In the genomic region with DNA sequence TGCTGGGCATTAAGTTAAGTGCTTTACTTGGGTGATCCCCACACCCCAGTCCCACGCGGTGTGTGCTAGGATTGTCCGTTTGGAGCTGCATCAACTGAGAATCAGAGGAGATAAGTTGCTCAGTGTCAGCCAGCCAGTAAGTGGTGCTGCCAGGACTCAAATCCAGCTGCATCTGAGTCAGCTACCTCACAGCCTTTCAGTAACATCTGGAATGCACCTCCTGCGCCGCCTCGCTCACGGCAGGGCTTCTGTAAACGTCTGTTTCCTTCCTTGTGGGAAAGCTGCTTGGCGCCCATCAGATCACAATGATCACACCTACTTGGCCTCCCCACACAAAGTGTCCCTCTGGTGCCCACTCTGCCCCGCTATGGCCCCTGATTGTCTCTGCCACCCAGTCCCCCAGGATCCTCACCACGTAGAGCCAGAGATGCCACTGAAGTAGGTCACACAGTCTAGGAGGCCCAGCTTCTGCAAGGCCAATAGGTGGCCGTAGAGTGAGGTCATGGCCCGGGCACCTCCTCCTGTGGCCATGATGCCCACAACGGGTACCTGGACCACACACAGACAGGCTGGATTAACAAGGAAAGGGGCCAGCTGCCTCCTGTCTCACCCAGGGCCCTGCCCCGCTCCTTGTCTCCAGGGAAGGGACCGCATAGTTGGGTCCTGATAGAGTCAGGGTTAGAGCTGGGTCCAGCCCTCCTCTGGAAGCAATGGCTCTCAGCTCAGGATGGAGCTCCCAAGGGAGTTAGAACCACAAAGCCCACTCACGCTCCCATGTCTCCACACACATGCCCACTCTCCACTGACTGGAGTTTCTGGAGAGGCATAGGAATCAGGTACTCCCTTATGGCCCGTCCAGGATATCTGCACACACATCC, we compare ENCODE assay signal across 1 cellular context.
TF ChIP-seq lines count a peak whose summit lies in the region.

No MANE protein-coding gene starts in this region.

TF ChIP-seq in WTC11, 78 proteins besides CTCF, POLR2A, EP300 and RAD21 (continued from another document):
- TF ChIP-seq, protein P1, sequence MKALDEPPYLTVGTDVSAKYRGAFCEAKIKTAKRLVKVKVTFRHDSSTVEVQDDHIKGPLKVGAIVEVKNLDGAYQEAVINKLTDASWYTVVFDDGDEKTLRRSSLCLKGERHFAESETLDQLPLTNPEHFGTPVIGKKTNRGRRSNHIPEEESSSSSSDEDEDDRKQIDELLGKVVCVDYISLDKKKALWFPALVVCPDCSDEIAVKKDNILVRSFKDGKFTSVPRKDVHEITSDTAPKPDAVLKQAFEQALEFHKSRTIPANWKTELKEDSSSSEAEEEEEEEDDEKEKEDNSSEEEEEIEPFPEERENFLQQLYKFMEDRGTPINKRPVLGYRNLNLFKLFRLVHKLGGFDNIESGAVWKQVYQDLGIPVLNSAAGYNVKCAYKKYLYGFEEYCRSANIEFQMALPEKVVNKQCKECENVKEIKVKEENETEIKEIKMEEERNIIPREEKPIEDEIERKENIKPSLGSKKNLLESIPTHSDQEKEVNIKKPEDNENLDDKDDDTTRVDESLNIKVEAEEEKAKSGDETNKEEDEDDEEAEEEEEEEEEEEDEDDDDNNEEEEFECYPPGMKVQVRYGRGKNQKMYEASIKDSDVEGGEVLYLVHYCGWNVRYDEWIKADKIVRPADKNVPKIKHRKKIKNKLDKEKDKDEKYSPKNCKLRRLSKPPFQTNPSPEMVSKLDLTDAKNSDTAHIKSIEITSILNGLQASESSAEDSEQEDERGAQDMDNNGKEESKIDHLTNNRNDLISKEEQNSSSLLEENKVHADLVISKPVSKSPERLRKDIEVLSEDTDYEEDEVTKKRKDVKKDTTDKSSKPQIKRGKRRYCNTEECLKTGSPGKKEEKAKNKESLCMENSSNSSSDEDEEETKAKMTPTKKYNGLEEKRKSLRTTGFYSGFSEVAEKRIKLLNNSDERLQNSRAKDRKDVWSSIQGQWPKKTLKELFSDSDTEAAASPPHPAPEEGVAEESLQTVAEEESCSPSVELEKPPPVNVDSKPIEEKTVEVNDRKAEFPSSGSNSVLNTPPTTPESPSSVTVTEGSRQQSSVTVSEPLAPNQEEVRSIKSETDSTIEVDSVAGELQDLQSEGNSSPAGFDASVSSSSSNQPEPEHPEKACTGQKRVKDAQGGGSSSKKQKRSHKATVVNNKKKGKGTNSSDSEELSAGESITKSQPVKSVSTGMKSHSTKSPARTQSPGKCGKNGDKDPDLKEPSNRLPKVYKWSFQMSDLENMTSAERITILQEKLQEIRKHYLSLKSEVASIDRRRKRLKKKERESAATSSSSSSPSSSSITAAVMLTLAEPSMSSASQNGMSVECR (CRISPR knock-in tag; IDR thresholded peaks at IDR 0.05; ENCODE audit: borderline replicate concordance): no peak
